Comparison of ENCODE assay signal across 1 cellular context in the genomic region with DNA sequence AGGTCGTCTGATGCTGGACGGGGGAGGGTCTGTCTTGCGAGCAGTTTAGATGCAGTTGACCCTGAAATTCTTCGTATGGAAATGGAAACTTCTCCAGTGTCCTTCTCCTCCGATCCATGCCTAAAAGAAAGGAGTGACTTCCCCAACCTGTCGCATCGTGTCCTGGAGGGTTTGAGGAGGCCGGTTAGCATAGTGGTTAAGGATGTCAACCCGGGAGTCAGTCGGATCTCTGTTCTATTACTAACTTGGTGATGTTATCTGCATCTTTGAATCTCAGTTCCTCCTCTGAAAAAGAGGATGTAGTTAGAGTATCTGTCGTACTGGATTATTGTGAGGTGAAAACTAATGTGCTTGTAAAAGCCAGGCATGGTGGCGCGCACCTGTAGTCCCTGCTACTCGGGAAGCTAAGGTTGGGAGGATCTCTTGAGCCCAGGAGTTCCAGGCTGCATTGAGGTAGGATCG.
TF ChIP-seq lines count a peak whose summit lies in the region.

No MANE protein-coding gene starts in this region.

TF ChIP-seq in HEK293, 187 proteins besides CTCF, POLR2A, EP300 and RAD21 (continued from another document):
- peak; percentile 2; the same call in 1 of the 2 replicates for TF ChIP-seq ZNF585B (tag by site-specific recombination; IDR thresholded peaks at IDR 0.05)
